Comparison of ENCODE assay signal across 8 cellular contexts in genomic region chr12:57614178-57614947, GRCh38. TPM values are rescaled to one million over a fixed set of nuclear protein-coding genes. Genes with fewer than 3 reads are reported as not detected.
A peak's percentile ranks its signal among the peaks of the same experiment; 100 is the strongest.
DNase-seq lines count a peak whose midpoint lies in the region; ATAC-seq and TF ChIP-seq lines count a peak whose summit lies in the region.

No MANE protein-coding gene starts in this region.

- peak; percentile 44 for DNase-seq in EL
- DNase-seq in epithelial cell of esophagus (ENCODE audit: low read depth) = peak; percentile 38
- no peak for DNase-seq in MV-4-11 (lab: John Stamatoyannopoulos, UW)
- no peak for DNase-seq in SK-N-DZ (ENCODE audit: low spot score)
- no peak for DNase-seq in COLO829 (ENCODE audit: low spot score)

- ATAC-seq in GM18909 (IDR thresholded peaks at IDR 0.05; ENCODE audit: poor library complexity, unreplicated experiment) (peak; percentile 67), HG03175 (IDR thresholded peaks at IDR 0.05; ENCODE audit: unreplicated experiment) (peak; percentile 64), GM21381 (IDR thresholded peaks at IDR 0.05; ENCODE audit: unreplicated experiment) (no peak)

- no peak for TF ChIP-seq CTCF in epithelial cell of esophagus (IDR thresholded peaks at IDR 0.05; ENCODE audit: insufficient read depth, low read depth, low read length, missing control alignments)

- H3K4me3 ChIP-seq in epithelial cell of esophagus (ENCODE audit: low read length) = no peak overlapping the region

RNA-seq across cellular contexts. Expression of gene ARHGEF25, which starts 3.1 kb away (rescaled TPM):
- polyA plus RNA-seq in SK-N-DZ (2014; cell fraction: cytosol; rRNA removed) = 51.9 and 69.7 TPM in 2 replicates
- polyA plus RNA-seq in SK-N-DZ (2014; cell fraction: nucleus; rRNA removed) = 189 and 482 TPM in 2 replicates

RNA-seq across cellular contexts. Expression of gene DTX3, which starts 9.7 kb away (rescaled TPM):
- polyA plus RNA-seq in SK-N-DZ (2014; cell fraction: cytosol; rRNA removed) = 52.8 and 68.0 TPM in 2 replicates
- 222 and 224 TPM in 2 replicates for polyA plus RNA-seq in SK-N-DZ (2014; cell fraction: nucleus; rRNA removed)

RNA-seq across cellular contexts. Expression of gene B4GALNT1, which starts 18.6 kb away (rescaled TPM):
- polyA plus RNA-seq in SK-N-DZ (2014; cell fraction: cytosol; rRNA removed) = 47.9 and 73.7 TPM in 2 replicates
- 154 and 191 TPM in 2 replicates for polyA plus RNA-seq in SK-N-DZ (2014; cell fraction: nucleus; rRNA removed)

RNA-seq across cellular contexts. Expression of gene PIP4K2C, which starts 23.4 kb away (rescaled TPM):
- 21.4 and 26.5 TPM in 2 replicates for polyA plus RNA-seq in SK-N-DZ (2014; cell fraction: cytosol; rRNA removed)
- polyA plus RNA-seq in SK-N-DZ (2014; cell fraction: nucleus; rRNA removed) = 19.3 and 24.9 TPM in 2 replicates

Comparison
In these comparisons a context has a peak if more than half of its experiments do, and no peak if none do; other contexts are left out.
1. DNase-seq: peak in EL (single experiment) and epithelial cell of esophagus (single experiment); none in MV-4-11 (single experiment), SK-N-DZ (single experiment) and COLO829 (single experiment).